In genomic region chr2:103627301-103627700, GRCh38 we compare ENCODE assay signal across 34 cellular contexts.
"Had no signal": no experiment of that assay in that cellular context is flagged by ENCODE, and none has a peak within 500 bp of the region (broad histone marks: within the 10 kb centered on the region; RNA-seq: fewer than 3 reads in every experiment).

No MANE protein-coding gene starts in this region.

- H3K4me3 ChIP-seq: MG63 had no signal

- H3K9me3 ChIP-seq: MG63 had no signal

- DNase-seq: Karpas-422, Kasumi-1, MG63, MM.1S, MV-4-11, NCI-H1048, NCI-H1092, NCI-H1092 treated with DMSO at 0.1 percent for 48 hours, NCI-H1105, NCI-H1105 treated with DMSO at 0.1 percent for 48 hours, NCI-H1417, NCI-H1417 treated with DMSO at 0.1 percent for 48 hours, NCI-H1436, NCI-H1436 treated with DMSO at 0.1 percent for 48 hours, NCI-H146, NCI-H1694, NCI-H1694 treated with DMSO at 0.1 percent for 48 hours, NCI-H187, NCI-H187 treated with DMSO at 0.1 percent for 48 hours, NCI-H2029, NCI-H2029 treated with DMSO at 0.1 percent for 48 hours, NCI-H2081, NCI-H2081 treated with DMSO at 0.1 percent for 48 hours, NCI-H2107, NCI-H2171, NCI-H2171 treated with DMSO at 0.1 percent for 48 hours, NCI-H2227 treated with DMSO at 0.1 percent for 48 hours, NCI-H226, NCI-H345, NCI-H446, NCI-H446 treated with DMSO at 0.1 percent for 48 hours, NCI-H510A, NCI-H510A treated with DMSO at 0.1 percent for 48 hours, NCI-H524 had no signal

- H3K36me3 ChIP-seq: MG63 had no signal
